26 cellular contexts compared by ENCODE assay signal in the genomic region with DNA sequence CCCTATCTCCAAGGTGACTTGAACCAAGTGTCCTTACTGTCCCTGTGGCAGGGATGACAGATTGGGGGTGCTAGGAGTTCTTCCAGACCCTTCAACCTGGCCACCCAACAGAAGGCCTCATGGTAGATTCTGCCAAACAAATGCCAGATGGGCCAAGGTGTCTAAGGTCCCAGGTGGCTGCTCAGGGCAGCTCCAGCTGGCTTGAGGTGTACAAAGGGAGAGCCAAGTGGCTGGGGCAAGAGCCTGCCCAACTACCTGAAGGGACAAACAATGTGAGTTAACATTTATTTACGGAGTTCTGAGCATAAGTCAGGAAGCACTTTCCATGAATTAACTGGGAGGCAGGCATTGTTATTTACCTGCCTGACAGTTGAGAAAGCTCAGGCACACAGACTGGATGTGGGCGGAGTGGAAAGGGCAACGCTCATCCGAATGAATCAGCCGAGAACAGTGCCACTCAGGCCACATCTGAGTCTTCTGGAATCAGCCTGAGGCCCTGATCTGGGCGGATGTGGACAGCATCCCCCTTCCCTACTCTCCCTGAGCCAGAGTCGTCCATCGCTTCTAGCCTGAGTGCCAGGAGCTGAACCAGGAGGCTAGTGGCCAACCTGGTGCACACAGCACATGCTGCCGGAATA. TPM values are rescaled to one million over a fixed set of nuclear protein-coding genes. Genes with fewer than 3 reads are reported as not detected.
DNase-seq lines count a peak whose midpoint lies in the region; ATAC-seq, FAIRE-seq and TF ChIP-seq lines count a peak whose summit lies in the region.
"Had no signal": no experiment of that assay in that cellular context is flagged by ENCODE, and none has a peak within 500 bp of the region (broad histone marks: within the 10 kb centered on the region; RNA-seq: fewer than 3 reads in every experiment).

No MANE protein-coding gene starts in this region.

- H3K36me3 ChIP-seq in breast epithelium (no peaks in the 10 kb centered on the region), pancreas (peaks cover 0 to 4% (median 0%) of the 10 kb centered on the region in 3 donors)
- H3K36me3 ChIP-seq: neutrophil, upper lobe of right lung had no signal

- H3K9me3 ChIP-seq in breast epithelium, result peaks cover 10 to 16% of the 10 kb centered on the region in 2 donors
- no peaks in the 10 kb centered on the region for H3K9me3 ChIP-seq in pancreas
- H3K9me3 ChIP-seq: neutrophil had no signal

- no peaks in the 10 kb centered on the region for H3K27me3 ChIP-seq in breast epithelium
- H3K27me3 ChIP-seq in pancreas, result no peaks in the 10 kb centered on the region
- H3K27me3 ChIP-seq: upper lobe of right lung had no signal

- DNase-seq in H4 (ENCODE audit: low spot score) (peak; percentile 14), NCI-H226 (peak; percentile 41), breast epithelium (ENCODE audit: low spot score in 2 of 2) (peak; percentile 49 to 70), pancreas (peak in 2 of 6 donors; percentile 45 to 47), RKO (ENCODE audit: low spot score) (no peak), Right ventricle myocardium superior (no peak), UCSD-AML1 (lab: John Stamatoyannopoulos, UW; ENCODE audit: unreplicated experiment) (no peak)
- DNase-seq: activated CD4-positive, alpha-beta memory T cell treated with anti-CD3 and anti-CD28 coated beads for 36 hours; activated T-cell treated with anti-CD3 and anti-CD28 coated beads for 4 hours; AML-193; COR-L47; hypothalamus; NCI-H1092; NCI-H2029 treated with DMSO at 0.1 percent for 48 hours; SHP77; stimulated activated CD4-positive, alpha-beta T cell treated with anti-CD3 and anti-CD28 coated beads, Interleukin-2, amount 100 ng/mL, for 48 hours; T-helper 1 cell; upper lobe of right lung had no signal

- H3K4me3 ChIP-seq in breast epithelium (no peak overlapping the region), pancreas (no peak overlapping the region)
- H3K4me3 ChIP-seq: GM23338, lung, smooth muscle cell, upper lobe of right lung had no signal

- 68 to 72% methylated on average over 9 of the region's 9 CpGs for WGBS in pancreas, 2 donors

- ATAC-seq in pancreas (peak; percentile 28 to 60 (median 42)), SK-N-SH treated with all-trans-retinoic acid at 6 μM for 48 hours (no peak), Right ventricle myocardium superior (ENCODE audit: poor library complexity) (no peak)
- ATAC-seq: GM23338, upper lobe of right lung had no signal

- intact Hi-C loops in breast epithelium (cut with DNase I; ENCODE audit: low total_unique reads), result no loop called here
- intact Hi-C loops in pancreas (cut with DNase I), result no loop called here
- intact Hi-C loops in Right ventricle myocardium superior (cut with DNase I), result no loop called here

- TF ChIP-seq CTCF in breast epithelium (IDR thresholded peaks at IDR 0.05), result no peak
- no peak for TF ChIP-seq CTCF in pancreas (IDR thresholded peaks at IDR 0.05)

- H3K27ac ChIP-seq in breast epithelium, result peak overlapping the region; percentile 72 to 81
- H3K27ac ChIP-seq in pancreas, result peak overlapping the region; percentile 1 to 51 (median 38)
- H3K27ac ChIP-seq: neutrophil, upper lobe of right lung had no signal

- no peak for TF ChIP-seq POLR2A in breast epithelium (IDR thresholded peaks at IDR 0.05)

- no peak for FAIRE-seq in pancreas (lab: Jason Lieb, UNC)
- FAIRE-seq: frontal cortex, G401.6, islet of Langerhans had no signal

- H3K4me1 ChIP-seq in breast epithelium, result peaks cover 0 to 2% of the 10 kb centered on the region in 2 donors
- peaks cover 0 to 27% (median 0%) of the 10 kb centered on the region in 3 donors for H3K4me1 ChIP-seq in pancreas
- H3K4me1 ChIP-seq: upper lobe of right lung had no signal

TF ChIP-seq in SK-N-SH treated with all-trans-retinoic acid at 6 μM for 48 hours, 23 proteins besides CTCF, POLR2A, EP300 and RAD21:
- TF ChIP-seq, protein P1, sequence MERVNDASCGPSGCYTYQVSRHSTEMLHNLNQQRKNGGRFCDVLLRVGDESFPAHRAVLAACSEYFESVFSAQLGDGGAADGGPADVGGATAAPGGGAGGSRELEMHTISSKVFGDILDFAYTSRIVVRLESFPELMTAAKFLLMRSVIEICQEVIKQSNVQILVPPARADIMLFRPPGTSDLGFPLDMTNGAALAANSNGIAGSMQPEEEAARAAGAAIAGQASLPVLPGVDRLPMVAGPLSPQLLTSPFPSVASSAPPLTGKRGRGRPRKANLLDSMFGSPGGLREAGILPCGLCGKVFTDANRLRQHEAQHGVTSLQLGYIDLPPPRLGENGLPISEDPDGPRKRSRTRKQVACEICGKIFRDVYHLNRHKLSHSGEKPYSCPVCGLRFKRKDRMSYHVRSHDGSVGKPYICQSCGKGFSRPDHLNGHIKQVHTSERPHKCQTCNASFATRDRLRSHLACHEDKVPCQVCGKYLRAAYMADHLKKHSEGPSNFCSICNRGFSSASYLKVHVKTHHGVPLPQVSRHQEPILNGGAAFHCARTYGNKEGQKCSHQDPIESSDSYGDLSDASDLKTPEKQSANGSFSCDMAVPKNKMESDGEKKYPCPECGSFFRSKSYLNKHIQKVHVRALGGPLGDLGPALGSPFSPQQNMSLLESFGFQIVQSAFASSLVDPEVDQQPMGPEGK (CRISPR knock-in tag; IDR thresholded peaks at IDR 0.05; ENCODE audit: borderline replicate concordance), result no peak
- TF ChIP-seq, protein P2, sequence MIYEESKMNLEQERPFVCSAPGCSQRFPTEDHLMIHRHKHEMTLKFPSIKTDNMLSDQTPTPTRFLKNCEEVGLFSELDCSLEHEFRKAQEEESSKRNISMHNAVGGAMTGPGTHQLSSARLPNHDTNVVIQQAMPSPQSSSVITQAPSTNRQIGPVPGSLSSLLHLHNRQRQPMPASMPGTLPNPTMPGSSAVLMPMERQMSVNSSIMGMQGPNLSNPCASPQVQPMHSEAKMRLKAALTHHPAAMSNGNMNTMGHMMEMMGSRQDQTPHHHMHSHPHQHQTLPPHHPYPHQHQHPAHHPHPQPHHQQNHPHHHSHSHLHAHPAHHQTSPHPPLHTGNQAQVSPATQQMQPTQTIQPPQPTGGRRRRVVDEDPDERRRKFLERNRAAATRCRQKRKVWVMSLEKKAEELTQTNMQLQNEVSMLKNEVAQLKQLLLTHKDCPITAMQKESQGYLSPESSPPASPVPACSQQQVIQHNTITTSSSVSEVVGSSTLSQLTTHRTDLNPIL (CRISPR knock-in tag; IDR thresholded peaks at IDR 0.05; ENCODE audit: low read depth), result no peak
- TF ChIP-seq ZFP30 (CRISPR knock-in tag; IDR thresholded peaks at IDR 0.05), result no peak
- no peak for TF ChIP-seq RARB (CRISPR knock-in tag; IDR thresholded peaks at IDR 0.05)
- TF ChIP-seq ARNTL (CRISPR knock-in tag; IDR thresholded peaks at IDR 0.05; ENCODE audit: borderline replicate concordance, low read depth), result no peak
- TF ChIP-seq TCF4 (CRISPR knock-in tag; IDR thresholded peaks at IDR 0.05; ENCODE audit: borderline replicate concordance), result no peak
- TF ChIP-seq, protein P3, sequence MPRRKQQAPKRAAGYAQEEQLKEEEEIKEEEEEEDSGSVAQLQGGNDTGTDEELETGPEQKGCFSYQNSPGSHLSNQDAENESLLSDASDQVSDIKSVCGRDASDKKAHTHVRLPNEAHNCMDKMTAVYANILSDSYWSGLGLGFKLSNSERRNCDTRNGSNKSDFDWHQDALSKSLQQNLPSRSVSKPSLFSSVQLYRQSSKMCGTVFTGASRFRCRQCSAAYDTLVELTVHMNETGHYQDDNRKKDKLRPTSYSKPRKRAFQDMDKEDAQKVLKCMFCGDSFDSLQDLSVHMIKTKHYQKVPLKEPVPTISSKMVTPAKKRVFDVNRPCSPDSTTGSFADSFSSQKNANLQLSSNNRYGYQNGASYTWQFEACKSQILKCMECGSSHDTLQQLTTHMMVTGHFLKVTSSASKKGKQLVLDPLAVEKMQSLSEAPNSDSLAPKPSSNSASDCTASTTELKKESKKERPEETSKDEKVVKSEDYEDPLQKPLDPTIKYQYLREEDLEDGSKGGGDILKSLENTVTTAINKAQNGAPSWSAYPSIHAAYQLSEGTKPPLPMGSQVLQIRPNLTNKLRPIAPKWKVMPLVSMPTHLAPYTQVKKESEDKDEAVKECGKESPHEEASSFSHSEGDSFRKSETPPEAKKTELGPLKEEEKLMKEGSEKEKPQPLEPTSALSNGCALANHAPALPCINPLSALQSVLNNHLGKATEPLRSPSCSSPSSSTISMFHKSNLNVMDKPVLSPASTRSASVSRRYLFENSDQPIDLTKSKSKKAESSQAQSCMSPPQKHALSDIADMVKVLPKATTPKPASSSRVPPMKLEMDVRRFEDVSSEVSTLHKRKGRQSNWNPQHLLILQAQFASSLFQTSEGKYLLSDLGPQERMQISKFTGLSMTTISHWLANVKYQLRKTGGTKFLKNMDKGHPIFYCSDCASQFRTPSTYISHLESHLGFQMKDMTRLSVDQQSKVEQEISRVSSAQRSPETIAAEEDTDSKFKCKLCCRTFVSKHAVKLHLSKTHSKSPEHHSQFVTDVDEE (CRISPR knock-in tag; IDR thresholded peaks at IDR 0.05), result no peak
- TF ChIP-seq BACH2 (CRISPR knock-in tag; IDR thresholded peaks at IDR 0.05; ENCODE audit: borderline replicate concordance), result no peak

RNA-seq across cellular contexts. Expression of gene KCNIP3, which starts 4.4 kb away (rescaled TPM):
- total RNA-seq in H4 (2014; rRNA removed; shearing (Covaris generic)), result 4.3 and 6.1 TPM in 2 replicates
- 10 to 100 TPM; 14.4 to 30.1 (median 15.1) TPM for total RNA-seq in breast epithelium
- total RNA-seq in pancreas, result 1 to 10 TPM; 3.5 to 7.5 (median 3.6) TPM
- polyA plus RNA-seq in pancreas, result 1 to 10 TPM; 3.5 to 4.5 TPM
- total RNA-seq in Right ventricle myocardium superior, result 8.4 TPM
- total RNA-seq: activated CD4-positive, alpha-beta memory T cell treated with anti-CD3 and anti-CD28 coated beads for 36 hours had no signal

RNA-seq across cellular contexts. Expression of gene PROM2, which starts 18.5 kb away (rescaled TPM):
- 0.10 and 0.35 TPM in 2 replicates for total RNA-seq in H4 (2014; rRNA removed; shearing (Covaris generic))
- total RNA-seq in breast epithelium, result 10 to 100 TPM in 2 of 3 donors, 1 to 10 TPM in 1; 1.4 to 48.8 (median 47.7) TPM
- 10 to 100 TPM in 5 of 6 donors, 1 to 10 TPM in 1; 9.5 to 20.4 (median 12.8) TPM for total RNA-seq in pancreas
- 10 to 100 TPM in 1 of 2 donors, 1 to 10 TPM in 1; 8.3 to 12.5 TPM for polyA plus RNA-seq in pancreas
- total RNA-seq in Right ventricle myocardium superior, result 0.54 TPM

Comparison
In these comparisons a context has a peak if more than half of its experiments do, and no peak if none do; other contexts are left out.
1. DNase-seq: peak in H4 (single experiment), NCI-H226 (single experiment) and breast epithelium (2 of 2); none in RKO (single experiment), Right ventricle myocardium superior (single experiment) and UCSD-AML1 (single experiment).
2. ATAC-seq: peak in pancreas (4 of 4); none in SK-N-SH treated with all-trans-retinoic acid at 6 μM for 48 hours (single experiment) and Right ventricle myocardium superior (single experiment).